8 cellular contexts compared by ENCODE assay signal in genomic region chr9:100426532-100427365, GRCh38. TPM values are rescaled to one million over a fixed set of nuclear protein-coding genes. Genes with fewer than 3 reads are reported as not detected.
DNase-seq lines count a peak whose midpoint lies in the region; ATAC-seq and TF ChIP-seq lines count a peak whose summit lies in the region.

MSANTD3 (plus strand) TSS chr9:100427143; CDS start chr9:100441939, 14,796 bp downstream.

- H3K27ac ChIP-seq in lung (ENCODE audit: low read depth in 1 of 2, low read length in 1 of 2), result peak within 1 kb of the TSS; percentile 91 to 93

- H3K4me3 ChIP-seq in AG04449 (ENCODE audit: low read depth, low read length) (peak within 1 kb of the TSS; percentile 76), lung (peak within 1 kb of the TSS; percentile 75)

- H3K36me3 ChIP-seq in lung (ENCODE audit: control insufficient read depth in 2 of 2, insufficient read depth in 2 of 2, low read length in 2 of 2), result no peaks in the 10 kb centered on the region

- peak; percentile 2 for TF ChIP-seq CTCF in AG04449 (IDR thresholded peaks at IDR 0.05; ENCODE audit: insufficient read depth, low read length, missing control alignments)
- TF ChIP-seq CTCF in lung (IDR thresholded peaks at IDR 0.05; ENCODE audit: control extremely low read depth, extremely low read depth), result no peak

- peaks cover 0 to 1% of the 10 kb centered on the region in 2 donors for H3K9me3 ChIP-seq in lung (ENCODE audit: control insufficient read depth in 2 of 2, insufficient read depth in 1 of 2, low read length in 1 of 2)

- ATAC-seq in GM18858 (IDR thresholded peaks at IDR 0.05; ENCODE audit: unreplicated experiment) (peak; percentile 75), HG03066 (IDR thresholded peaks at IDR 0.05; ENCODE audit: low read depth, unreplicated experiment) (peak; percentile 65), lung (ENCODE audit: insufficient read depth, low FRiP score) (peak; percentile 70)

- POLR2A ChIA-PET in AG04449 (lab: Yijun Ruan, JAX), result interaction anchor here (1.3 kb wide), 1 partner anchor 13 kb away, joined by 5 read pairs; no protein-coding TSS in a partner anchor

- no peaks in the 10 kb centered on the region for H3K27me3 ChIP-seq in lung (ENCODE audit: control insufficient read depth, insufficient read depth)

- peaks cover 8 to 19% of the 10 kb centered on the region in 2 donors for H3K4me1 ChIP-seq in lung (ENCODE audit: control insufficient read depth in 2 of 2, insufficient read depth in 2 of 2, low read length in 2 of 2)

- no peak for DNase-seq in AG04449 (ENCODE audit: low read depth, low spot score)
- DNase-seq in NCI-H345 (lab: John Stamatoyannopoulos, UW), result peak; percentile 63
- DNase-seq in activated CD4-positive, alpha-beta T cell treated with anti-CD3 and anti-CD28 coated beads, Interleukin-2, amount 50 U/mL, for 48 hours, result peak; percentile 38 to 65
- DNase-seq in effector CD8-positive, alpha-beta T cell (lab: John Stamatoyannopoulos, UW), result peak; percentile 33
- DNase-seq in lung (ENCODE audit: low spot score), result peak; percentile 44
- peak; percentile 11 to 28 (median 14) for DNase-seq in stimulated activated CD4-positive, alpha-beta T cell treated with anti-CD3 and anti-CD28 coated beads, TNF-alpha, amount 100 ng/mL, for 1 hour (ENCODE audit: low read depth in 3 of 3, low spot score in 1 of 3)

- 0 to 1% methylated on average over 32 to 79 of the region's 80 CpGs for WGBS in lung, 2 donors

- CTCF ChIA-PET in AG04449 (lab: Yijun Ruan, JAX), result interaction anchor here (0.7 to 2.3 kb wide), 9 partner anchors 10 to 168 kb away, joined by 3 to 9 read pairs (median 5); no protein-coding TSS in a partner anchor

RNA-seq across cellular contexts. Expression of gene MSANTD3, which starts in this region (rescaled TPM):
- 10 to 100 TPM; 17.9 to 23.8 TPM for total RNA-seq in lung
- 10 to 100 TPM; 17.5 to 17.8 TPM for polyA plus RNA-seq in lung
